ENCODE assay signal across 8 cellular contexts in the genomic region with DNA sequence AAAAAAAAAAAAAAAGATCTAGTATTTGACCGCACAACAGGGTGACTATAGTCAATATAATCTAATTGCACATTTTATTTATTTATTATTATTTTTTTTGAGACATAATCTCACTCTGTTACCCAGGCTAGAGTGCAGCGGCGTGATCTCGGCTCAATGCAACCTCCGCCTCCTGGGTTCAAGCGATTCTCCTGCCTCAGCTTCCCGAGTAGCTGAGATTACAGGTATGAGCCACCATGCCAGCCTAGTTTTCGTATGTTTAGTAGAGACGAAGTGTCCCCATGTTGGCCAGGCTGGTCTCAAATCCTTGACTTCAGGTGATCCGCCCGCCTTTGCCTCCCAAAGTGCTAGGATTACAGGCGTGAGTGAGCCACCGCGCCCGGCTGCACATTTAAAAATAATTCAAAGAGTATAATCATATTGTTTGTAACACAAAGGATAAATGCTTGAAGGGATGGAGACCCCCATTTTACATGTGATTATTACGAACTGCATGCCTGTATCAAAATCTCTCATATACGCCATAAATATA. TPM values are rescaled to one million over a fixed set of nuclear protein-coding genes. Genes with fewer than 3 reads are reported as not detected.
DNase-seq lines count a peak whose midpoint lies in the region; TF ChIP-seq lines count a peak whose summit lies in the region.

No MANE protein-coding gene starts in this region.

- H3K36me3 ChIP-seq in OCI-LY1 (ENCODE audit: insufficient read depth, low read length) (peaks cover 4% of the 10 kb centered on the region; the same call in 1 of the 2 replicates), ovary (no peaks in the 10 kb centered on the region)

- no peak for TF ChIP-seq POLR2A in ovary (IDR thresholded peaks at IDR 0.05)

- H3K4me3 ChIP-seq in OCI-LY1 (ENCODE audit: low read depth, low read length, poor library complexity, severe bottlenecking), result peak overlapping the region; percentile 85
- peak overlapping the region; percentile 84 for H3K4me3 ChIP-seq in epithelial cell of esophagus (ENCODE audit: low read length)
- H3K4me3 ChIP-seq in ovary, result peak overlapping the region; percentile 98

- H3K4me2 ChIP-seq in OCI-LY1 (ENCODE audit: low read length), result peak overlapping the region; percentile 76

- peak overlapping the region; percentile 45; the same call in 1 of the 2 replicates for H2AFZ ChIP-seq in OCI-LY1 (ENCODE audit: low read length)

- intact Hi-C loops in Calu3 (cut with micrococcal nuclease; ENCODE audit: unreplicated experiment), result loop anchor here (10.0 kb wide), 1 partner anchor 222 kb away; a partner anchor contains a TSS
- intact Hi-C loops in ovary (cut with DNase I), result loop anchor here in 1 of 4 donors (5.0 kb wide), 1 partner anchor 41 kb away; a partner anchor contains a TSS

- DNase-seq in Calu3, result no peak
- DNase-seq in epithelial cell of esophagus (ENCODE audit: low read depth), result no peak
- DNase-seq in ovary, result no peak
- no peak for DNase-seq in HCEC 1CT
- DNase-seq in dedifferentiated amniotic fluid mesenchymal stem cell (ENCODE audit: extremely low spot score), result no peak
- no peak for DNase-seq in activated CD4-positive, alpha-beta T cell treated with anti-CD3 and anti-CD28 coated beads, Interleukin-2, amount 50 U/mL, for 1 hour
- no peak for DNase-seq in NAMALWA (ENCODE audit: low spot score)

- H3K9ac ChIP-seq in OCI-LY1 (ENCODE audit: low read length), result peak overlapping the region; percentile 84

- H3K27me3 Mint-ChIP-seq in Calu3 (ENCODE audit: unreplicated experiment), result peaks cover 10% of the 10 kb centered on the region

- H3K9me3 ChIP-seq in OCI-LY1 (ENCODE audit: low read length), result no peaks in the 10 kb centered on the region
- no peaks in the 10 kb centered on the region for H3K9me3 ChIP-seq in ovary

- H3K27ac ChIP-seq in OCI-LY1 (ENCODE audit: low read depth, low read length, poor library complexity, severe bottlenecking) (no peak overlapping the region), ovary (no peak overlapping the region)

- H3K4me1 ChIP-seq in OCI-LY1 (ENCODE audit: insufficient read depth, low read length, severe bottlenecking), result peaks cover 15% of the 10 kb centered on the region
- peaks cover 2% of the 10 kb centered on the region for H3K4me1 ChIP-seq in ovary (ENCODE audit: insufficient read depth)

- no peaks in the 10 kb centered on the region for H3K9me2 ChIP-seq in OCI-LY1 (ENCODE audit: low read depth, low read length)

- BruUV-seq in Calu3 (replicated peaks; lab: Mats Ljungman, UMichigan), result no TSS peak

- H3K4me3 Mint-ChIP-seq in Calu3 (ENCODE audit: low read depth, unreplicated experiment), result peak overlapping the region; percentile 99

- no peak for TF ChIP-seq CTCF in Calu3 (IDR thresholded peaks at IDR 0.05; ENCODE audit: unreplicated experiment)
- TF ChIP-seq CTCF in OCI-LY1 (IDR thresholded peaks at IDR 0.05; ENCODE audit: low read length), result no peak
- TF ChIP-seq CTCF in epithelial cell of esophagus (IDR thresholded peaks at IDR 0.05; ENCODE audit: insufficient read depth, low read depth, low read length, missing control alignments), result no peak
- no peak for TF ChIP-seq CTCF in ovary (IDR thresholded peaks at IDR 0.05)

- WGBS in ovary, 3 donors, result 21 to 26% (median 21%) methylated on average over 17 of the region's 17 CpGs

- peaks cover 17% of the 10 kb centered on the region for H3K4me1 Mint-ChIP-seq in Calu3 (ENCODE audit: low read depth, unreplicated experiment)

- H4K20me1 ChIP-seq in OCI-LY1 (ENCODE audit: insufficient read depth, low read length), result no peaks in the 10 kb centered on the region

- H3K79me2 ChIP-seq in OCI-LY1 (ENCODE audit: insufficient read depth, low read length), result no peaks in the 10 kb centered on the region

- no peak overlapping the region for H3K27ac Mint-ChIP-seq in Calu3 (ENCODE audit: unreplicated experiment)

- no peak for TF ChIP-seq EP300 in ovary (IDR thresholded peaks at IDR 0.05)

- no peaks in the 10 kb centered on the region for H3F3A ChIP-seq in OCI-LY1 (ENCODE audit: insufficient read depth, low read length)

- CTCF ChIA-PET in Calu3 (lab: Charles Lee), result interaction anchor here (0.8 to 1.6 kb wide), 4 partner anchors 11 to 359 kb away, joined by 4 to 5 read pairs (median 4); no protein-coding TSS in a partner anchor

- peaks cover 46% of the 10 kb centered on the region for H3K36me3 Mint-ChIP-seq in Calu3 (ENCODE audit: insufficient read depth, unreplicated experiment)

- H3K27me3 ChIP-seq in OCI-LY1 (ENCODE audit: insufficient read depth, low read length) (no peaks in the 10 kb centered on the region), ovary (no peaks in the 10 kb centered on the region)

- no peaks in the 10 kb centered on the region for H3K9me3 Mint-ChIP-seq in Calu3 (ENCODE audit: low read depth, unreplicated experiment)

RNA-seq across cellular contexts. Expression of a gene that starts 0.8 kb away (rescaled TPM):
- total RNA-seq in Calu3 (2022) (44.7 and 46.9 TPM in 2 replicates), ovary (10 to 100 TPM; 19.8 to 37.4 (median 32.3) TPM)
- 10 to 100 TPM in 1 of 2 donors, 1 to 10 TPM in 1; 6.7 to 26.0 TPM for polyA plus RNA-seq in ovary

RNA-seq across cellular contexts. Expression of a gene that starts 1.1 kb away (rescaled TPM):
- total RNA-seq in Calu3 (2022) (0.27 and 1.8 TPM in 2 replicates), ovary (1 to 10 TPM in 6 of 7 donors, under 1 TPM in 1; 0.48 to 9.1 (median 1.5) TPM)
- polyA plus RNA-seq in ovary, result 1 to 10 TPM in 1 of 2 donors, under 1 TPM in 1; 0.35 to 1.2 TPM

RNA-seq across cellular contexts. Expression of a gene that starts 33.7 kb away (rescaled TPM):
- total RNA-seq in Calu3 (2022) (23.6 and 25.6 TPM in 2 replicates), ovary (10 to 100 TPM; 10.1 to 27.7 (median 22.1) TPM)
- polyA plus RNA-seq in ovary, result 10 to 100 TPM in 1 of 2 donors, 1 to 10 TPM in 1; 4.7 to 22.3 TPM

RNA-seq across cellular contexts. Expression of a gene that starts 39.9 kb away (rescaled TPM):
- total RNA-seq in Calu3 (2022) (30.6 and 32.6 TPM in 2 replicates), ovary (10 to 100 TPM; 19.4 to 33.1 (median 28.0) TPM)
- 10 to 100 TPM in 1 of 2 donors, 1 to 10 TPM in 1; 8.1 to 33.6 TPM for polyA plus RNA-seq in ovary

RNA-seq across cellular contexts. Expression of a gene that starts 54.9 kb away (rescaled TPM):
- not detected in 2 replicates for total RNA-seq in Calu3 (2022)
- total RNA-seq in ovary, result under 1 TPM in 1 of 7 donors, not detected in 6; 0.32 TPM
- not detected for polyA plus RNA-seq in ovary
